In genomic region chr9:126401107-126401506, GRCh38 we compare ENCODE assay signal across 1 cellular context.
TF ChIP-seq lines count a peak whose summit lies in the region.

No MANE protein-coding gene starts in this region.

TF ChIP-seq in neural cell, 6 proteins besides CTCF, POLR2A, EP300 and RAD21 (continued from another document):
- peak; percentile 79 for TF ChIP-seq POLR2AphosphoS5 (IDR thresholded peaks at IDR 0.05)
